In genomic region chr2:54969940-54970338, GRCh38 we compare ENCODE assay signal across 19 cellular contexts.
A peak's percentile ranks its signal among the peaks of the same experiment; 100 is the strongest.
DNase-seq lines count a peak whose midpoint lies in the region; ATAC-seq and TF ChIP-seq lines count a peak whose summit lies in the region.
"Had no signal": no experiment of that assay in that cellular context is flagged by ENCODE, and none has a peak within 500 bp of the region (broad histone marks: within the 10 kb centered on the region; RNA-seq: fewer than 3 reads in every experiment).

No MANE protein-coding gene starts in this region.

- TF ChIP-seq CTCF in natural killer cell (IDR thresholded peaks at IDR 0.05) (no peak), endothelial cell (IDR thresholded peaks at IDR 0.05; ENCODE audit: unreplicated experiment) (no peak), psoas muscle (IDR thresholded peaks at IDR 0.05) (no peak), ascending aorta (IDR thresholded peaks at IDR 0.05) (no peak)

- 52 to 66% (median 55%) methylated on average over 7 of the region's 7 CpGs for WGBS in psoas muscle, 3 donors

- no peaks in the 10 kb centered on the region for H3K27me3 Mint-ChIP-seq in natural killer cell (ENCODE audit: low read depth in 2 of 2)
- H3K27me3 Mint-ChIP-seq in natural killer cell treated with Interleukin-12 subunit alpha and Interleukin-12 subunit beta and Interleukin-15 and Interleukin-18, amount 100 ng/mL, for 72 hours = no peaks in the 10 kb centered on the region
- H3K27me3 Mint-ChIP-seq in endothelial cell (ENCODE audit: unreplicated experiment) = peaks cover 30% of the 10 kb centered on the region
- H3K27me3 Mint-ChIP-seq: B cell had no signal

- H3K27me3 ChIP-seq in psoas muscle (ENCODE audit: insufficient read depth in 3 of 3, low read length in 2 of 3) (no peaks in the 10 kb centered on the region), ascending aorta (no peaks in the 10 kb centered on the region)
- H3K27me3 ChIP-seq: MG63 had no signal

- intact Hi-C loops in natural killer cell (cut with micrococcal nuclease) (no loop called here), psoas muscle (cut with DNase I) (loop anchor here (5.0 to 10.0 kb wide), 2 partner anchors 37 to 65 kb away; no protein-coding TSS in a partner anchor), ascending aorta (cut with DNase I) (no loop called here)

- H3K36me3 Mint-ChIP-seq in natural killer cell (no peaks in the 10 kb centered on the region), endothelial cell (ENCODE audit: low read depth, unreplicated experiment) (peaks cover 41% of the 10 kb centered on the region)
- no peaks in the 10 kb centered on the region for H3K36me3 Mint-ChIP-seq in natural killer cell treated with Interleukin-12 subunit alpha and Interleukin-12 subunit beta and Interleukin-15 and Interleukin-18, amount 100 ng/mL, for 72 hours

- H3K27ac Mint-ChIP-seq in natural killer cell = peak overlapping the region; percentile 67 to 75
- peak overlapping the region in 1 of 2 donors; percentile 37 for H3K27ac Mint-ChIP-seq in natural killer cell treated with Interleukin-12 subunit alpha and Interleukin-12 subunit beta and Interleukin-15 and Interleukin-18, amount 100 ng/mL, for 72 hours
- H3K27ac Mint-ChIP-seq in endothelial cell (ENCODE audit: unreplicated experiment) = no peak overlapping the region
- H3K27ac Mint-ChIP-seq: B cell had no signal

- H3K4me3 Mint-ChIP-seq in natural killer cell = no peak overlapping the region
- H3K4me3 Mint-ChIP-seq in natural killer cell treated with Interleukin-12 subunit alpha and Interleukin-12 subunit beta and Interleukin-15 and Interleukin-18, amount 100 ng/mL, for 72 hours = no peak overlapping the region
- H3K4me3 Mint-ChIP-seq in endothelial cell (ENCODE audit: unreplicated experiment) = peak overlapping the region; percentile 22
- H3K4me3 Mint-ChIP-seq: B cell, CD14-positive monocyte had no signal

- ATAC-seq in natural killer cell = no peak
- ATAC-seq in natural killer cell treated with Interleukin-12 subunit alpha and Interleukin-12 subunit beta and Interleukin-15 and Interleukin-18, amount 100 ng/mL, for 72 hours = no peak
- peak in 2 of 4 donors; percentile 29 to 30 for ATAC-seq in psoas muscle

- H3K4me3 ChIP-seq in psoas muscle (no peak overlapping the region), ascending aorta (no peak overlapping the region)
- H3K4me3 ChIP-seq: MG63, PC-9, SK-N-MC had no signal

- H3K9me3 Mint-ChIP-seq in natural killer cell (no peaks in the 10 kb centered on the region), endothelial cell (ENCODE audit: unreplicated experiment) (no peaks in the 10 kb centered on the region)
- peaks cover 3% of the 10 kb centered on the region for H3K9me3 Mint-ChIP-seq in natural killer cell treated with Interleukin-12 subunit alpha and Interleukin-12 subunit beta and Interleukin-15 and Interleukin-18, amount 100 ng/mL, for 72 hours

- DNase-seq in natural killer cell (no peak), endothelial cell (ENCODE audit: low spot score) (no peak), psoas muscle (no peak), retina (no peak), ascending aorta (ENCODE audit: low spot score in 2 of 2) (no peak)
- no peak for DNase-seq in natural killer cell treated with Interleukin-12 subunit alpha and Interleukin-12 subunit beta and Interleukin-15 and Interleukin-18, amount 100 ng/mL, for 72 hours (ENCODE audit: low spot score)
- DNase-seq in activated CD8-positive, alpha-beta memory T cell treated with anti-CD3 and anti-CD28 coated beads for 24 hours = no peak
- DNase-seq: EL, GF-D8, MG63, NCI-H1694 treated with DMSO at 0.1 percent for 48 hours, NCI-H2081 treated with DMSO at 0.1 percent for 48 hours, NCI-H748 treated with DMSO at 0.1 percent for 48 hours, PC-9, SHP77 treated with DMSO at 0.1 percent for 48 hours had no signal

- H3K4me1 ChIP-seq in psoas muscle = peaks cover 77% of the 10 kb centered on the region
- H3K4me1 ChIP-seq in ascending aorta = peaks cover 0 to 7% of the 10 kb centered on the region in 2 donors

- H3K36me3 ChIP-seq in psoas muscle (ENCODE audit: insufficient read depth in 1 of 2, low read depth in 1 of 2) (peaks cover 0 to 23% of the 10 kb centered on the region in 2 donors), ascending aorta (peaks cover 0 to 46% of the 10 kb centered on the region in 2 donors)

- peaks cover 59 to 76% of the 10 kb centered on the region in 2 donors for H3K4me1 Mint-ChIP-seq in natural killer cell
- peaks cover 18 to 49% of the 10 kb centered on the region in 2 donors for H3K4me1 Mint-ChIP-seq in natural killer cell treated with Interleukin-12 subunit alpha and Interleukin-12 subunit beta and Interleukin-15 and Interleukin-18, amount 100 ng/mL, for 72 hours (ENCODE audit: low read depth in 2 of 2)
- peaks cover 37% of the 10 kb centered on the region for H3K4me1 Mint-ChIP-seq in endothelial cell (ENCODE audit: unreplicated experiment)

- H3K27ac ChIP-seq in psoas muscle = peak overlapping the region; percentile 95
- H3K27ac ChIP-seq in ascending aorta = no peak overlapping the region
- H3K27ac ChIP-seq: PC-9, RWPE1, SK-N-MC had no signal

- H3K9me3 ChIP-seq in psoas muscle (no peaks in the 10 kb centered on the region), ascending aorta (no peaks in the 10 kb centered on the region)
- H3K9me3 ChIP-seq: MG63 had no signal

Comparison
In these comparisons a context has a peak if more than half of its experiments do, and no peak if none do; other contexts are left out.
1. intact Hi-C loops: an anchor here in psoas muscle (5.0 to 10.0 kb wide); none called in natural killer cell and ascending aorta.